ENCODE assay signal across 8 cellular contexts in the genomic region with DNA sequence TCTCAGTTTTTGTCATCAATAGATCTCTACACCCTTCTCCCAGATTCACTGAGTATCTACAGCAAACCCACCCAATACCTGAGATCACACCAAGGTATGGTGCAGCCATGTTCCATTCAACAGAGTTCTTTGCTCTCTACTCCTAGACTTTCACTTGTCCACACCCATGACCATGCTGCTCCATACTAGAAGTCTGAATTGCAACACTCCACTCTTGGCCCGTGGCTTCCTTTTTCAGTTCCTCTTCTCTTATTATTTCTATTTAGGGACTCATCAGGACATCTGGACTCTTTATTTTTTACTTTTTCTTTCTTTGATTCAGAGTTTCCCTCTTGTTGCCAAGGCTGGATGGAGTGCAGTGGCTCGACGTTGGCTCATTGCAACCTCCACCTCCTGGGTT. TPM values are rescaled to one million over a fixed set of nuclear protein-coding genes. Genes with fewer than 3 reads are reported as not detected.
DNase-seq lines count a peak whose midpoint lies in the region; ATAC-seq, FAIRE-seq and TF ChIP-seq lines count a peak whose summit lies in the region.

No MANE protein-coding gene starts in this region.

- H4K5ac ChIP-seq in IMR-90 (ENCODE audit: low read depth, low read length), result no peak overlapping the region

- H3K36me3 ChIP-seq in CD8-positive, alpha-beta memory T cell (ENCODE audit: insufficient read depth, low read length), result peaks cover 22% of the 10 kb centered on the region
- H3K36me3 ChIP-seq in IMR-90 (ENCODE audit: control insufficient read depth, insufficient read depth, low read length) (peaks cover 23% of the 10 kb centered on the region), astrocyte (ENCODE audit: insufficient read depth, low read length) (peaks cover 17% of the 10 kb centered on the region)

- H3K56ac ChIP-seq in IMR-90 (ENCODE audit: extremely low read depth, insufficient read depth, low read length), result no peak overlapping the region

- no peak overlapping the region for H2BK120ac ChIP-seq in IMR-90 (ENCODE audit: low read depth, low read length)

- H3K27ac ChIP-seq in CD8-positive, alpha-beta memory T cell (ENCODE audit: low read depth, low read length), result no peak overlapping the region
- H3K27ac ChIP-seq in IMR-90 (ENCODE audit: insufficient read depth, low read length) (no peak overlapping the region), astrocyte (ENCODE audit: low read depth, low read length) (no peak overlapping the region)

- TF ChIP-seq CTCF in IMR-90 (conservative IDR thresholded peaks at IDR 0.05; ENCODE audit: low read depth, low read length), result no peak
- TF ChIP-seq CTCF in astrocyte (IDR thresholded peaks at IDR 0.05; ENCODE audit: insufficient read depth, low read depth, low read length), result no peak

- H3K4me1 ChIP-seq in CD8-positive, alpha-beta memory T cell (ENCODE audit: insufficient read depth, low read length), result peaks cover 45% of the 10 kb centered on the region
- H3K4me1 ChIP-seq in IMR-90 (ENCODE audit: control insufficient read depth, insufficient read depth, low read length) (peaks cover 19% of the 10 kb centered on the region), astrocyte (ENCODE audit: insufficient read depth, low read length) (peaks cover 30% of the 10 kb centered on the region)

- H3K27me3 ChIP-seq in CD8-positive, alpha-beta memory T cell (ENCODE audit: insufficient read depth, low read length, poor library complexity, severe bottlenecking), result no peaks in the 10 kb centered on the region
- no peaks in the 10 kb centered on the region for H3K27me3 ChIP-seq in IMR-90 (ENCODE audit: control insufficient read depth, insufficient read depth, low read length)
- H3K27me3 ChIP-seq in astrocyte (ENCODE audit: insufficient read depth, low read length), result no peaks in the 10 kb centered on the region

- H3K18ac ChIP-seq in IMR-90 (ENCODE audit: low read depth, low read length), result no peak overlapping the region

- POLR2A ChIA-PET in CD8-positive, alpha-beta memory T cell (lab: Charles Lee), result interaction anchor here (1.1 to 1.6 kb wide), 3 partner anchors 36 to 153 kb away, joined by 3 to 6 read pairs (median 3); partner anchors contain the start of gene INPP5K
- POLR2A ChIA-PET in IMR-90 (lab: Charles Lee; ENCODE audit: unreplicated experiment), result no interaction called here

- no peaks in the 10 kb centered on the region for H3K9me3 ChIP-seq in CD8-positive, alpha-beta memory T cell (ENCODE audit: low read length)
- no peaks in the 10 kb centered on the region for H3K9me3 ChIP-seq in IMR-90 (ENCODE audit: control insufficient read depth, insufficient read depth, low read length)
- H3K9me3 ChIP-seq in astrocyte (ENCODE audit: insufficient read depth, low read depth, low read length), result no peaks in the 10 kb centered on the region

- no peak overlapping the region for H3K4me3 ChIP-seq in CD8-positive, alpha-beta memory T cell (ENCODE audit: low read length)
- H3K4me3 ChIP-seq in IMR-90 (ENCODE audit: insufficient read depth, low read depth, low read length) (no peak overlapping the region), astrocyte (ENCODE audit: insufficient read depth, low read depth, low read length) (no peak overlapping the region)

- FAIRE-seq in astrocyte (lab: Jason Lieb, UNC), result no peak

- peaks cover 5% of the 10 kb centered on the region; the same call in 1 of the 2 replicates for H3K9me1 ChIP-seq in IMR-90 (ENCODE audit: insufficient read depth, low read length)

- in situ Hi-C loops in IMR-90 (cut with MboI; ENCODE audit: low sequenced_read_pairs), result loop anchor here (10.0 kb wide), 2 partner anchors 72 to 152 kb away; partner anchors contain the start of gene INPP5K

- peaks cover 88% of the 10 kb centered on the region for H4K20me1 ChIP-seq in IMR-90 (ENCODE audit: insufficient read depth, low read length)
- peaks cover 97% of the 10 kb centered on the region for H4K20me1 ChIP-seq in astrocyte (ENCODE audit: insufficient read depth, low read length)

- H3K9ac ChIP-seq in IMR-90 (ENCODE audit: low read depth, low read length) (no peak overlapping the region), astrocyte (ENCODE audit: low read length) (no peak overlapping the region)

- H2AK9ac ChIP-seq in IMR-90 (replicated peaks; ENCODE audit: low read depth, low read length, poor library complexity), result no peak overlapping the region

- H3K27me3 Mint-ChIP-seq in CD8-positive, alpha-beta memory T cell, result no peaks in the 10 kb centered on the region
- H3K27me3 Mint-ChIP-seq in astrocyte (ENCODE audit: low read depth, unreplicated experiment) (no peaks in the 10 kb centered on the region), naive B cell (no peaks in the 10 kb centered on the region)

- no peak overlapping the region for H2AK5ac ChIP-seq in IMR-90 (ENCODE audit: low read depth, low read length)

- H3K79me1 ChIP-seq in IMR-90 (ENCODE audit: low read depth in 1 of 2, low read length in 2 of 2), result peaks cover 0 to 60% of the 10 kb centered on the region in 2 experiments; a peak in 2 of 4 replicates

- ATAC-seq in IMR-90 (ENCODE audit: low read depth) (no peak), naive B cell (ENCODE audit: low read depth in 2 of 2) (peak; percentile 67 to 68), HG02610 (IDR thresholded peaks at IDR 0.05; ENCODE audit: unreplicated experiment) (no peak), GM19023 (IDR thresholded peaks at IDR 0.05; ENCODE audit: unreplicated experiment) (no peak)

- H2AFZ ChIP-seq in IMR-90 (replicated peaks; ENCODE audit: low read length, poor library complexity) (no peak overlapping the region), astrocyte (ENCODE audit: low read depth, low read length) (no peak overlapping the region)

- H4K91ac ChIP-seq in IMR-90 (ENCODE audit: insufficient read depth, low read depth, low read length), result no peak overlapping the region

- peaks cover 98% of the 10 kb centered on the region for H3K79me2 ChIP-seq in astrocyte (ENCODE audit: insufficient read depth, low read length)

- DNase-seq in CD8-positive, alpha-beta memory T cell, result no peak
- DNase-seq in IMR-90, result no peak
- DNase-seq in astrocyte (ENCODE audit: low read depth), result no peak
- peak; percentile 51 for DNase-seq in naive B cell
- DNase-seq in AG08396 (ENCODE audit: low spot score), result no peak
- no peak for DNase-seq in iPS-NIHi11 (ENCODE audit: low spot score)

- no TSS peak for BruUV-seq in IMR-90 (replicated peaks; lab: Mats Ljungman, UMichigan)

- intact Hi-C loops in IMR-90 (cut with micrococcal nuclease), result no loop called here

- peak overlapping the region; percentile 11 to 73 (median 52) for H3K4me3 Mint-ChIP-seq in CD8-positive, alpha-beta memory T cell
- H3K4me3 Mint-ChIP-seq in astrocyte (ENCODE audit: unreplicated experiment), result no peak overlapping the region
- peak overlapping the region; percentile 21 to 87 (median 73) for H3K4me3 Mint-ChIP-seq in naive B cell

- CTCF ChIA-PET in CD8-positive, alpha-beta memory T cell (lab: Charles Lee), result interaction anchor here (1.3 to 3.3 kb wide), 3 partner anchors 12 to 153 kb away, joined by 6 to 25 read pairs (median 7); partner anchors contain the start of gene INPP5K
- CTCF ChIA-PET in IMR-90 (lab: Yijun Ruan, JAX), result no interaction called here

- H3K36me3 Mint-ChIP-seq in CD8-positive, alpha-beta memory T cell, result peaks cover 7 to 47% (median 9%) of the 10 kb centered on the region in 3 donors
- H3K36me3 Mint-ChIP-seq in astrocyte (ENCODE audit: low read depth, unreplicated experiment), result peaks cover 12% of the 10 kb centered on the region
- H3K36me3 Mint-ChIP-seq in naive B cell, result peaks cover 8 to 15% of the 10 kb centered on the region in 2 donors

- H3K4ac ChIP-seq in IMR-90 (ENCODE audit: low read depth, low read length), result no peak overlapping the region

- no peak for TF ChIP-seq POLR2A in IMR-90 (IDR thresholded peaks at IDR 0.05; ENCODE audit: low read depth, low read length)

- H3K14ac ChIP-seq in IMR-90 (replicated peaks; ENCODE audit: low read depth, low read length), result no peak overlapping the region

- H4K8ac ChIP-seq in IMR-90 (ENCODE audit: low read depth in 2 of 2, low read length in 2 of 2), result no peak overlapping the region

- WGBS in IMR-90 (ENCODE audit: extremely low coverage in 2 of 2, insufficient read length in 1 of 2), 2 experiments, result 40% methylated on average over 1 of the region's 3 CpGs; no CpG with 5 or more reads in 1 of the 2 experiments

- dilution Hi-C loops in IMR-90 (cut with HindIII; ENCODE audit: low sequenced_read_pairs, unreplicated experiment), result no loop called here

- no peak overlapping the region for H2BK5ac ChIP-seq in IMR-90 (ENCODE audit: low read depth, low read length, poor library complexity, severe bottlenecking)

- peak overlapping the region; percentile 55 to 93 (median 88) for H3K27ac Mint-ChIP-seq in CD8-positive, alpha-beta memory T cell
- no peak overlapping the region for H3K27ac Mint-ChIP-seq in astrocyte (ENCODE audit: unreplicated experiment)
- peak overlapping the region; percentile 70 to 96 (median 89) for H3K27ac Mint-ChIP-seq in naive B cell

- H3K4me2 ChIP-seq in IMR-90 (ENCODE audit: low read depth, low read length) (no peak overlapping the region), astrocyte (ENCODE audit: low read length) (peak overlapping the region; percentile 5)

- H2BK20ac ChIP-seq in IMR-90 (ENCODE audit: low read depth, low read length), result no peak overlapping the region

- H2BK15ac ChIP-seq in IMR-90 (ENCODE audit: low read depth, low read length), result no peak overlapping the region

- TF ChIP-seq RAD21 in IMR-90 (IDR thresholded peaks at IDR 0.05; ENCODE audit: low read length), result no peak

- peaks cover 46 to 80% (median 70%) of the 10 kb centered on the region in 3 donors for H3K4me1 Mint-ChIP-seq in CD8-positive, alpha-beta memory T cell
- H3K4me1 Mint-ChIP-seq in astrocyte (ENCODE audit: low read depth, unreplicated experiment) (peaks cover 46% of the 10 kb centered on the region), naive B cell (peaks cover 36 to 67% (median 45%) of the 10 kb centered on the region in 3 donors)

- H3K23ac ChIP-seq in IMR-90 (ENCODE audit: low read depth, low read length), result no peak overlapping the region

- H3K9me3 Mint-ChIP-seq in CD8-positive, alpha-beta memory T cell, result no peaks in the 10 kb centered on the region
- H3K9me3 Mint-ChIP-seq in astrocyte (ENCODE audit: unreplicated experiment) (no peaks in the 10 kb centered on the region), naive B cell (no peaks in the 10 kb centered on the region)

TF ChIP-seq in IMR-90, 13 proteins besides CTCF, POLR2A, EP300 and RAD21:
- no peak for TF ChIP-seq CHD1 (IDR thresholded peaks at IDR 0.05; ENCODE audit: low read depth, low read length)
- no peak for TF ChIP-seq SMC3 (IDR thresholded peaks at IDR 0.05; ENCODE audit: low read depth, low read length)
- 0 out of 2 replicates have a peak, but pooled peaks have one; percentile 8 for TF ChIP-seq CEBPB (IDR thresholded peaks at IDR 0.05; ENCODE audit: low read depth, low read length)
- no peak for TF ChIP-seq RCOR1 (IDR thresholded peaks at IDR 0.05; ENCODE audit: insufficient replicate concordance, low read length)

RNA-seq across cellular contexts. Expression of gene YWHAE, which starts 37.1 kb away (rescaled TPM):
- 100 to 1,000 TPM; 579 to 596 TPM for total RNA-seq in CD8-positive, alpha-beta memory T cell
- 44.0 TPM for polyA plus RNA-seq in CD8-positive, alpha-beta memory T cell
- 358 and 964 TPM in 2 replicates for total RNA-seq in IMR-90 (2012; rRNA removed)
- polyA plus RNA-seq in IMR-90 (2012; rRNA removed), result 774 and 817 TPM in 2 replicates
- 140 and 369 TPM in 2 replicates for polyA plus RNA-seq in IMR-90 (2012; cell fraction: cytosol; rRNA removed)
- 42.1 and 246 TPM in 2 replicates for polyA plus RNA-seq in IMR-90 (2012; cell fraction: nucleus; rRNA removed; ENCODE audit: low replicate concordance)
- total RNA-seq in astrocyte, result 756 and 771 TPM in 2 replicates
- 10 to 100 TPM; 41.6 to 51.5 (median 44.8) TPM for polyA plus RNA-seq in naive B cell (ENCODE audit: low read depth in 6 of 6)

Comparison
In these comparisons a context has a peak if more than half of its experiments do, and no peak if none do; other contexts are left out.
1. ATAC-seq: peak in naive B cell (2 of 2); none in IMR-90 (single experiment), HG02610 (single experiment) and GM19023 (single experiment).